ENCODE assay signal across 26 cellular contexts in the genomic region with DNA sequence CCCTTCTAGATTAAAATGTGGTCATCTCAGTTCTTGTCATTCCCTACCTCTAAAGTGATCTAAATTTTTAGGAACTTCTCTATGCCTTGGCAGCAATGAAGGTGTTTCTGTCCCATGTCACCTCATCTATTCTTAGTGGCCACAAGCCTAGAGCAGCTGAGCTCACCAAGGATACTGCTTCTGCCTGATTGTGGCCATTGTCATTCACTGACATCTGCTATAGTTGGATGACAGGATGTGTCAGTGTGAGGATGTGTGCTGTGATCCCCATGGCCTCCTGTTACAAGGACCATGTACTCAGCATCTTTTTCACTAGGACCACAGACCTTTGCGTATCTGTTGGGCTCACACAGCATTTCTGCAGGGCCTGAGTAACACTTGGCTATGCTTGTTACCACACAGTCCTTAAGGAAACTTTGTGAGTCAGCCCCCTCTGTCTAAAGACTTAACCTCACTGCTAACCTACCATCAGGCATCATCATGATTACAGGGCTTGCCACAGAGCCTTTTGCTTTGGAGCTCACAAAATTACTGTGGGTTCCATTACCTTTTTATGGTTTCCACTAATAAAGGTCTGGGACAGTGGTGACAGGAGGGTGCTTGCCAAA.
A peak's percentile ranks its signal among the peaks of the same experiment; 100 is the strongest.
DNase-seq lines count a peak whose midpoint lies in the region; TF ChIP-seq lines count a peak whose summit lies in the region.
"Had no signal": no experiment of that assay in that cellular context is flagged by ENCODE, and none has a peak within 500 bp of the region (broad histone marks: within the 10 kb centered on the region; RNA-seq: fewer than 3 reads in every experiment).

No MANE protein-coding gene starts in this region.

- H3K4me1 Mint-ChIP-seq in CD14-positive monocyte = no peaks in the 10 kb centered on the region
- H3K4me1 Mint-ChIP-seq: B cell; naive B cell; stimulated activated naive CD8-positive, alpha-beta T cell treated with anti-CD3 and anti-CD28 coated beads, Interleukin-15, amount 100 ng/mL, for 72 hours had no signal

- DNase-seq in GM04503 (ENCODE audit: low read depth) (peak; percentile 6), NCI-H2227 (lab: John Stamatoyannopoulos, UW; ENCODE audit: unreplicated experiment) (peak; percentile 23), fibroblast of gingiva (ENCODE audit: low read depth) (peak; percentile 3), osteoblast (ENCODE audit: insufficient read length, low spot score, missing footprints) (peak; percentile 77), DMS153 (lab: John Stamatoyannopoulos, UW) (no peak), CD14-positive monocyte (ENCODE audit: low spot score) (no peak), T-helper 9 cell (no peak)
- no peak for DNase-seq in activated naive CD4-positive, alpha-beta T cell treated with anti-CD3 and anti-CD28 coated beads, Interleukin-2, amount 50 U/mL, for 16 hours
- DNase-seq: activated CD4-positive, CD25-positive, alpha-beta regulatory T cell treated with anti-CD3 and anti-CD28 coated beads, Interleukin-2, amount 50 U/mL, for 72 hours; activated naive CD4-positive, alpha-beta T cell; activated T-cell treated with anti-CD3 and anti-CD28 coated beads, Interleukin-2, amount 50 U/mL, for 1 hour; amygdala; COR-L47; effector CD4-positive, alpha-beta T cell; erythroblast; H7; mesendoderm; naive B cell; NCI-H146; NCI-H2171 treated with DMSO at 0.1 percent for 48 hours; NCI-H69; retina; stimulated activated naive CD8-positive, alpha-beta T cell treated with anti-CD3 and anti-CD28 coated beads, Interleukin-15, amount 100 ng/mL, for 72 hours; transverse colon had no signal

- no peak overlapping the region for H3K27ac Mint-ChIP-seq in CD14-positive monocyte
- H3K27ac Mint-ChIP-seq: B cell; naive B cell; stimulated activated naive CD8-positive, alpha-beta T cell treated with anti-CD3 and anti-CD28 coated beads, Interleukin-15, amount 100 ng/mL, for 72 hours had no signal

- no peaks in the 10 kb centered on the region for H3K9me3 ChIP-seq in osteoblast (ENCODE audit: low read depth, low read length)

- intact Hi-C loops in CD14-positive monocyte (cut with micrococcal nuclease) = no loop called here

- TF ChIP-seq CTCF in osteoblast (IDR thresholded peaks at IDR 0.05; ENCODE audit: extremely low read depth, low read depth, low read length) = no peak
- TF ChIP-seq CTCF in CD14-positive monocyte (IDR thresholded peaks at IDR 0.05) = no peak

- H3K9me3 Mint-ChIP-seq in CD14-positive monocyte = peaks cover 0 to 11% (median 6%) of the 10 kb centered on the region in 7 donors

- no peaks in the 10 kb centered on the region for H3K27me3 Mint-ChIP-seq in CD14-positive monocyte (ENCODE audit: low read depth in 3 of 3)
- H3K27me3 Mint-ChIP-seq: B cell; naive B cell; stimulated activated naive CD8-positive, alpha-beta T cell treated with anti-CD3 and anti-CD28 coated beads, Interleukin-15, amount 100 ng/mL, for 72 hours had no signal

- no peaks in the 10 kb centered on the region for H3K36me3 ChIP-seq in osteoblast (ENCODE audit: insufficient read depth, low read length)
- H3K36me3 ChIP-seq: transverse colon had no signal

- no peaks in the 10 kb centered on the region for H3K79me2 ChIP-seq in osteoblast (ENCODE audit: insufficient read depth, low read length)

- peaks cover 8% of the 10 kb centered on the region for H3K4me1 ChIP-seq in osteoblast (ENCODE audit: insufficient read depth, low read length)
- H3K4me1 ChIP-seq: transverse colon had no signal

- H4K20me1 ChIP-seq in osteoblast (ENCODE audit: insufficient read depth, low read length) = no peaks in the 10 kb centered on the region

- no peaks in the 10 kb centered on the region for H3K36me3 Mint-ChIP-seq in CD14-positive monocyte

- H3K27ac ChIP-seq in osteoblast (ENCODE audit: low read depth, low read length) = peak overlapping the region; percentile 24
- H3K27ac ChIP-seq: transverse colon had no signal

- H3K27me3 ChIP-seq in osteoblast (ENCODE audit: insufficient read depth, low read length) = no peaks in the 10 kb centered on the region
- H3K27me3 ChIP-seq: transverse colon had no signal

- H2AFZ ChIP-seq in osteoblast (ENCODE audit: low read length) = peak overlapping the region; percentile 23

- H3K4me3 ChIP-seq in osteoblast (ENCODE audit: insufficient read depth, low read length) = no peak overlapping the region
- H3K4me3 ChIP-seq: K562, transverse colon had no signal

- H3K4me3 Mint-ChIP-seq in CD14-positive monocyte = no peak overlapping the region
- H3K4me3 Mint-ChIP-seq: B cell; naive B cell; stimulated activated naive CD8-positive, alpha-beta T cell treated with anti-CD3 and anti-CD28 coated beads, Interleukin-15, amount 100 ng/mL, for 72 hours had no signal

- H3K4me2 ChIP-seq in osteoblast (ENCODE audit: insufficient read depth, low read length) = no peak overlapping the region

Comparison
In these comparisons a context has a peak if more than half of its experiments do, and no peak if none do; other contexts are left out.
1. DNase-seq: peak in GM04503 (single experiment), NCI-H2227 (single experiment), fibroblast of gingiva (single experiment) and osteoblast (single experiment); none in DMS153 (single experiment), activated naive CD4-positive, alpha-beta T cell treated with anti-CD3 and anti-CD28 coated beads, Interleukin-2, amount 50 U/mL, for 16 hours (single experiment), CD14-positive monocyte (single experiment) and T-helper 9 cell (single experiment).